ENCODE assay signal across 1 cellular context in genomic region chr1:202106340-202107284, GRCh38.
A peak's percentile ranks its signal among the peaks of the same experiment; 100 is the strongest.
TF ChIP-seq lines count a peak whose summit lies in the region.

No MANE protein-coding gene starts in this region.

TF ChIP-seq in K562, 482 proteins besides CTCF, POLR2A, EP300 and RAD21 (continued from another document):
- TF ChIP-seq TRIM24 (IDR thresholded peaks at IDR 0.05) = 0 out of 4 replicates have a peak, but pooled peaks of 1 of the 2 experiments have one; percentile 37
- TF ChIP-seq JUN (IDR thresholded peaks at IDR 0.05; ENCODE audit: borderline replicate concordance, low read depth, low read length) = peak; percentile 91
- 0 out of 2 replicates have a peak, but pooled peaks have one; percentile 14 for TF ChIP-seq JUN (CRISPR knock-in tag; IDR thresholded peaks at IDR 0.05; ENCODE audit: borderline replicate concordance)
- peak; percentile 47; the same call in 1 of the 2 replicates for TF ChIP-seq TAL1 (IDR thresholded peaks at IDR 0.05)
- TF ChIP-seq NFIC (IDR thresholded peaks at IDR 0.05) = 0 out of 2 replicates have a peak, but pooled peaks have one; percentile 33
- no peak for TF ChIP-seq EHMT2 (IDR thresholded peaks at IDR 0.05)
- TF ChIP-seq POU5F1 (IDR thresholded peaks at IDR 0.05; ENCODE audit: borderline replicate concordance, low read depth, low read length, partially characterized antibody) = no peak
- no peak for TF ChIP-seq NFYB (IDR thresholded peaks at IDR 0.05; ENCODE audit: extremely low read depth, insufficient read length)
- peak; percentile 87 for TF ChIP-seq ARID1B (IDR thresholded peaks at IDR 0.05)
- TF ChIP-seq POLR2G (IDR thresholded peaks at IDR 0.05; ENCODE audit: low read depth, low read length) = no peak
- TF ChIP-seq BHLHE40 (IDR thresholded peaks at IDR 0.05; ENCODE audit: low read length) = peak; percentile 91
- peak; percentile 73 for TF ChIP-seq NEUROD1 (IDR thresholded peaks at IDR 0.05; ENCODE audit: borderline replicate concordance, low read depth, low read length, partially characterized antibody)
- TF ChIP-seq ILF3 (IDR thresholded peaks at IDR 0.05; ENCODE audit: borderline replicate concordance) = no peak
- TF ChIP-seq GATAD2A (IDR thresholded peaks at IDR 0.05) = 0 out of 2 replicates have a peak, but pooled peaks have one; percentile 41
- peak; percentile 75; the same call in 1 of the 2 replicates for TF ChIP-seq SMARCC2 (IDR thresholded peaks at IDR 0.05; ENCODE audit: low read depth)
- TF ChIP-seq BRF1 (IDR thresholded peaks at IDR 0.05; ENCODE audit: borderline replicate concordance, extremely low read depth, insufficient read length) = no peak
- no peak for TF ChIP-seq PCBP2 (IDR thresholded peaks at IDR 0.05; ENCODE audit: low read depth, low read length, poor library complexity, severe bottlenecking)
- TF ChIP-seq FOS (IDR thresholded peaks at IDR 0.05; ENCODE audit: extremely low read depth, insufficient read length) = peak; percentile 33
- TF ChIP-seq ZBTB11 (CRISPR knock-in tag; IDR thresholded peaks at IDR 0.05) = peak in 1 of 3 experiments; percentile 44; a peak in 1 of 6 replicates
- TF ChIP-seq TOE1 (IDR thresholded peaks at IDR 0.05; ENCODE audit: borderline replicate concordance) = peak; percentile 7; the same call in 1 of the 2 replicates
- no peak for TF ChIP-seq TOE1 (CRISPR knock-in tag; IDR thresholded peaks at IDR 0.05; ENCODE audit: borderline replicate concordance, low read depth)
- TF ChIP-seq HMGXB4 (CRISPR knock-in tag; IDR thresholded peaks at IDR 0.05) = no peak
- no peak for TF ChIP-seq NFRKB (IDR thresholded peaks at IDR 0.05; ENCODE audit: low read depth)
- TF ChIP-seq ZNF518B (CRISPR knock-in tag; IDR thresholded peaks at IDR 0.05) = no peak
- no peak for TF ChIP-seq THAP7 (CRISPR knock-in tag; IDR thresholded peaks at IDR 0.05)
- TF ChIP-seq ZFX (CRISPR knock-in tag; IDR thresholded peaks at IDR 0.05) = 0 out of 2 replicates have a peak, but pooled peaks have one; percentile 4
- no peak for TF ChIP-seq MBD1 (CRISPR knock-in tag; IDR thresholded peaks at IDR 0.05)
- TF ChIP-seq RBM39 (optimal IDR thresholded peaks at IDR 0.05; ENCODE audit: low read depth, low read length) = no peak
- peak in 1 of 2 experiments; percentile 29; a peak in 1 of 4 replicates for TF ChIP-seq MNT (conservative IDR thresholded peaks at IDR 0.05)
- no peak for TF ChIP-seq GTF3C2 (IDR thresholded peaks at IDR 0.05; ENCODE audit: borderline replicate concordance, extremely low read depth, insufficient read length)
- peak; percentile 90 for TF ChIP-seq SMARCE1 (IDR thresholded peaks at IDR 0.05)
- peak; percentile 37; the same call in 1 of the 2 replicates for TF ChIP-seq NFE2 (IDR thresholded peaks at IDR 0.05; ENCODE audit: low read depth)
- peak; percentile 66 for TF ChIP-seq CBFA2T2 (conservative IDR thresholded peaks at IDR 0.05)
- 0 out of 2 replicates have a peak, but pooled peaks have one; percentile 71 for TF ChIP-seq ZNF740 (CRISPR knock-in tag; IDR thresholded peaks at IDR 0.05)
- peak in 1 of 2 experiments; percentile 1; a peak in 1 of 4 replicates for TF ChIP-seq ZNF740 (tag; IDR thresholded peaks at IDR 0.05)
- no peak for TF ChIP-seq NR1H2 (CRISPR knock-in tag; IDR thresholded peaks at IDR 0.05)
- no peak for TF ChIP-seq NFIX (CRISPR knock-in tag; IDR thresholded peaks at IDR 0.05; ENCODE audit: low read depth)
- no peak for TF ChIP-seq ZNF324 (CRISPR knock-in tag; IDR thresholded peaks at IDR 0.05)
- peak; percentile 8; the same call in 1 of the 2 replicates for TF ChIP-seq ESRRA (IDR thresholded peaks at IDR 0.05; ENCODE audit: borderline replicate concordance, low read depth)
- peak; percentile 89 for TF ChIP-seq DPF2 (IDR thresholded peaks at IDR 0.05)
- no peak for TF ChIP-seq OTX1 (CRISPR knock-in tag; IDR thresholded peaks at IDR 0.05)
- TF ChIP-seq ZBTB2 (IDR thresholded peaks at IDR 0.05) = no peak
- TF ChIP-seq FOSL1 (tag; conservative IDR thresholded peaks at IDR 0.05) = peak; percentile 90
- no peak for TF ChIP-seq ZNF668 (CRISPR knock-in tag; IDR thresholded peaks at IDR 0.05)
- TF ChIP-seq ZBED1 (IDR thresholded peaks at IDR 0.05) = peak; percentile 57; the same call in 1 of the 2 replicates
TF ChIP-seq in K562: peak in this region for 56.
